9 cellular contexts compared by ENCODE assay signal in genomic region chr13:22161871-22162270, GRCh38.
A peak's percentile ranks its signal among the peaks of the same experiment; 100 is the strongest.
DNase-seq lines count a peak whose midpoint lies in the region; ATAC-seq lines count a peak whose summit lies in the region.
"Had no signal": no experiment of that assay in that cellular context is flagged by ENCODE, and none has a peak within 500 bp of the region (broad histone marks: within the 10 kb centered on the region; RNA-seq: fewer than 3 reads in every experiment).

No MANE protein-coding gene starts in this region.

- peak overlapping the region; percentile 54 for H3K4me3 Mint-ChIP-seq in memory B cell

- peak; percentile 95 for ATAC-seq in GM18868 (IDR thresholded peaks at IDR 0.05; ENCODE audit: unreplicated experiment)
- ATAC-seq in GM21529 (IDR thresholded peaks at IDR 0.05; ENCODE audit: unreplicated experiment), result peak; percentile 92
- ATAC-seq in HG03354 (IDR thresholded peaks at IDR 0.05; ENCODE audit: poor library complexity, severe bottlenecking, unreplicated experiment), result peak; percentile 92
- ATAC-seq in memory B cell (ENCODE audit: low read depth), result peak; percentile 92

- no peaks in the 10 kb centered on the region for H3K36me3 Mint-ChIP-seq in memory B cell

- peak in 1 of 2 donors; percentile 9 for DNase-seq in memory B cell (ENCODE audit: low spot score in 2 of 2)
- no peak for DNase-seq in epidermal melanocyte (ENCODE audit: insufficient read length, low spot score)
- no peak for DNase-seq in NCI-H2196 (lab: John Stamatoyannopoulos, UW; ENCODE audit: unreplicated experiment)
- no peak for DNase-seq in NCI-H1105 (lab: John Stamatoyannopoulos, UW)
- DNase-seq: effector CD8-positive, alpha-beta T cell; right lobe of liver had no signal

- H3K9me3 Mint-ChIP-seq in memory B cell, result no peaks in the 10 kb centered on the region

- no peak overlapping the region for H3K27ac Mint-ChIP-seq in memory B cell

- H3K27me3 Mint-ChIP-seq in memory B cell, result peaks cover 1% of the 10 kb centered on the region

- peaks cover 14% of the 10 kb centered on the region for H3K4me1 Mint-ChIP-seq in memory B cell
